2 cellular contexts compared by ENCODE assay signal in genomic region chr1:54052470-54052933, GRCh38.
A peak's percentile ranks its signal among the peaks of the same experiment; 100 is the strongest.
TF ChIP-seq lines count a peak whose summit lies in the region.

No MANE protein-coding gene starts in this region.

TF ChIP-seq in HEK293, 187 proteins besides CTCF, POLR2A, EP300 and RAD21 (continued from another document and continues in another):
- TF ChIP-seq, protein P1, sequence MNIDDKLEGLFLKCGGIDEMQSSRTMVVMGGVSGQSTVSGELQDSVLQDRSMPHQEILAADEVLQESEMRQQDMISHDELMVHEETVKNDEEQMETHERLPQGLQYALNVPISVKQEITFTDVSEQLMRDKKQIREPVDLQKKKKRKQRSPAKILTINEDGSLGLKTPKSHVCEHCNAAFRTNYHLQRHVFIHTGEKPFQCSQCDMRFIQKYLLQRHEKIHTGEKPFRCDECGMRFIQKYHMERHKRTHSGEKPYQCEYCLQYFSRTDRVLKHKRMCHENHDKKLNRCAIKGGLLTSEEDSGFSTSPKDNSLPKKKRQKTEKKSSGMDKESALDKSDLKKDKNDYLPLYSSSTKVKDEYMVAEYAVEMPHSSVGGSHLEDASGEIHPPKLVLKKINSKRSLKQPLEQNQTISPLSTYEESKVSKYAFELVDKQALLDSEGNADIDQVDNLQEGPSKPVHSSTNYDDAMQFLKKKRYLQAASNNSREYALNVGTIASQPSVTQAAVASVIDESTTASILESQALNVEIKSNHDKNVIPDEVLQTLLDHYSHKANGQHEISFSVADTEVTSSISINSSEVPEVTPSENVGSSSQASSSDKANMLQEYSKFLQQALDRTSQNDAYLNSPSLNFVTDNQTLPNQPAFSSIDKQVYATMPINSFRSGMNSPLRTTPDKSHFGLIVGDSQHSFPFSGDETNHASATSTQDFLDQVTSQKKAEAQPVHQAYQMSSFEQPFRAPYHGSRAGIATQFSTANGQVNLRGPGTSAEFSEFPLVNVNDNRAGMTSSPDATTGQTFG (tag by site-specific recombination; IDR thresholded peaks at IDR 0.05; ENCODE audit: borderline replicate concordance) = no peak
- TF ChIP-seq ZIC2 (tag by site-specific recombination; IDR thresholded peaks at IDR 0.05) = no peak
- no peak for TF ChIP-seq ZNF292 (tag by site-specific recombination; IDR thresholded peaks at IDR 0.05; ENCODE audit: borderline replicate concordance, low read depth)
- TF ChIP-seq PRDM10 (tag by site-specific recombination; IDR thresholded peaks at IDR 0.05) = peak; percentile 89
- TF ChIP-seq INSM2 (tag by site-specific recombination; IDR thresholded peaks at IDR 0.05) = no peak
- TF ChIP-seq ZNF184 (tag by site-specific recombination; IDR thresholded peaks at IDR 0.05) = no peak
- TF ChIP-seq ZNF114 (tag by site-specific recombination; IDR thresholded peaks at IDR 0.05) = no peak
- peak; percentile 100 for TF ChIP-seq ZNF223 (tag by site-specific recombination; IDR thresholded peaks at IDR 0.05)
- TF ChIP-seq KLF17 (tag by site-specific recombination; IDR thresholded peaks at IDR 0.05) = peak; percentile 26; the same call in 1 of the 2 replicates
- TF ChIP-seq ZBTB48 (tag by site-specific recombination; IDR thresholded peaks at IDR 0.05) = peak; percentile 92
- TF ChIP-seq, protein P2, sequence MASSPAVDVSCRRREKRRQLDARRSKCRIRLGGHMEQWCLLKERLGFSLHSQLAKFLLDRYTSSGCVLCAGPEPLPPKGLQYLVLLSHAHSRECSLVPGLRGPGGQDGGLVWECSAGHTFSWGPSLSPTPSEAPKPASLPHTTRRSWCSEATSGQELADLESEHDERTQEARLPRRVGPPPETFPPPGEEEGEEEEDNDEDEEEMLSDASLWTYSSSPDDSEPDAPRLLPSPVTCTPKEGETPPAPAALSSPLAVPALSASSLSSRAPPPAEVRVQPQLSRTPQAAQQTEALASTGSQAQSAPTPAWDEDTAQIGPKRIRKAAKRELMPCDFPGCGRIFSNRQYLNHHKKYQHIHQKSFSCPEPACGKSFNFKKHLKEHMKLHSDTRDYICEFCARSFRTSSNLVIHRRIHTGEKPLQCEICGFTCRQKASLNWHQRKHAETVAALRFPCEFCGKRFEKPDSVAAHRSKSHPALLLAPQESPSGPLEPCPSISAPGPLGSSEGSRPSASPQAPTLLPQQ (tag by site-specific recombination; IDR thresholded peaks at IDR 0.05) = no peak
- TF ChIP-seq ZNF37A (tag by site-specific recombination; IDR thresholded peaks at IDR 0.05) = no peak
- peak; percentile 68; the same call in 1 of the 2 replicates for TF ChIP-seq ZNF394 (tag by site-specific recombination; IDR thresholded peaks at IDR 0.05; ENCODE audit: borderline replicate concordance)
- no peak for TF ChIP-seq ZNF19 (tag by site-specific recombination; IDR thresholded peaks at IDR 0.05; ENCODE audit: low read depth)

TF ChIP-seq in neural cell, 6 proteins besides CTCF, POLR2A, EP300 and RAD21 (continued from another document):
- TF ChIP-seq POLR2AphosphoS5 (IDR thresholded peaks at IDR 0.05) (peak; percentile 77), MXI1 (conservative IDR thresholded peaks at IDR 0.05; ENCODE audit: poor library complexity, severe bottlenecking) (no peak), SMC3 (conservative IDR thresholded peaks at IDR 0.05; ENCODE audit: poor library complexity) (no peak), TAF1 (IDR thresholded peaks at IDR 0.05; ENCODE audit: low read depth) (no peak)
TF ChIP-seq in neural cell: peak in this region for 2.
